1 cellular context compared by ENCODE assay signal in genomic region chr12:116302200-116303075, GRCh38.
TF ChIP-seq lines count a peak whose summit lies in the region.

No MANE protein-coding gene starts in this region.

TF ChIP-seq in HepG2, 621 proteins besides CTCF, POLR2A, EP300 and RAD21 (continued from another document):
- TF ChIP-seq, protein P1, sequence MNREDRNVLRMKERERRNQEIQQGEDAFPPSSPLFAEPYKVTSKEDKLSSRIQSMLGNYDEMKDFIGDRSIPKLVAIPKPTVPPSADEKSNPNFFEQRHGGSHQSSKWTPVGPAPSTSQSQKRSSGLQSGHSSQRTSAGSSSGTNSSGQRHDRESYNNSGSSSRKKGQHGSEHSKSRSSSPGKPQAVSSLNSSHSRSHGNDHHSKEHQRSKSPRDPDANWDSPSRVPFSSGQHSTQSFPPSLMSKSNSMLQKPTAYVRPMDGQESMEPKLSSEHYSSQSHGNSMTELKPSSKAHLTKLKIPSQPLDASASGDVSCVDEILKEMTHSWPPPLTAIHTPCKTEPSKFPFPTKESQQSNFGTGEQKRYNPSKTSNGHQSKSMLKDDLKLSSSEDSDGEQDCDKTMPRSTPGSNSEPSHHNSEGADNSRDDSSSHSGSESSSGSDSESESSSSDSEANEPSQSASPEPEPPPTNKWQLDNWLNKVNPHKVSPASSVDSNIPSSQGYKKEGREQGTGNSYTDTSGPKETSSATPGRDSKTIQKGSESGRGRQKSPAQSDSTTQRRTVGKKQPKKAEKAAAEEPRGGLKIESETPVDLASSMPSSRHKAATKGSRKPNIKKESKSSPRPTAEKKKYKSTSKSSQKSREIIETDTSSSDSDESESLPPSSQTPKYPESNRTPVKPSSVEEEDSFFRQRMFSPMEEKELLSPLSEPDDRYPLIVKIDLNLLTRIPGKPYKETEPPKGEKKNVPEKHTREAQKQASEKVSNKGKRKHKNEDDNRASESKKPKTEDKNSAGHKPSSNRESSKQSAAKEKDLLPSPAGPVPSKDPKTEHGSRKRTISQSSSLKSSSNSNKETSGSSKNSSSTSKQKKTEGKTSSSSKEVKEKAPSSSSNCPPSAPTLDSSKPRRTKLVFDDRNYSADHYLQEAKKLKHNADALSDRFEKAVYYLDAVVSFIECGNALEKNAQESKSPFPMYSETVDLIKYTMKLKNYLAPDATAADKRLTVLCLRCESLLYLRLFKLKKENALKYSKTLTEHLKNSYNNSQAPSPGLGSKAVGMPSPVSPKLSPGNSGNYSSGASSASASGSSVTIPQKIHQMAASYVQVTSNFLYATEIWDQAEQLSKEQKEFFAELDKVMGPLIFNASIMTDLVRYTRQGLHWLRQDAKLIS (CRISPR knock-in tag; IDR thresholded peaks at IDR 0.05): no peak
- no peak for TF ChIP-seq TEF (CRISPR knock-in tag; IDR thresholded peaks at IDR 0.05)
- TF ChIP-seq, protein P2, sequence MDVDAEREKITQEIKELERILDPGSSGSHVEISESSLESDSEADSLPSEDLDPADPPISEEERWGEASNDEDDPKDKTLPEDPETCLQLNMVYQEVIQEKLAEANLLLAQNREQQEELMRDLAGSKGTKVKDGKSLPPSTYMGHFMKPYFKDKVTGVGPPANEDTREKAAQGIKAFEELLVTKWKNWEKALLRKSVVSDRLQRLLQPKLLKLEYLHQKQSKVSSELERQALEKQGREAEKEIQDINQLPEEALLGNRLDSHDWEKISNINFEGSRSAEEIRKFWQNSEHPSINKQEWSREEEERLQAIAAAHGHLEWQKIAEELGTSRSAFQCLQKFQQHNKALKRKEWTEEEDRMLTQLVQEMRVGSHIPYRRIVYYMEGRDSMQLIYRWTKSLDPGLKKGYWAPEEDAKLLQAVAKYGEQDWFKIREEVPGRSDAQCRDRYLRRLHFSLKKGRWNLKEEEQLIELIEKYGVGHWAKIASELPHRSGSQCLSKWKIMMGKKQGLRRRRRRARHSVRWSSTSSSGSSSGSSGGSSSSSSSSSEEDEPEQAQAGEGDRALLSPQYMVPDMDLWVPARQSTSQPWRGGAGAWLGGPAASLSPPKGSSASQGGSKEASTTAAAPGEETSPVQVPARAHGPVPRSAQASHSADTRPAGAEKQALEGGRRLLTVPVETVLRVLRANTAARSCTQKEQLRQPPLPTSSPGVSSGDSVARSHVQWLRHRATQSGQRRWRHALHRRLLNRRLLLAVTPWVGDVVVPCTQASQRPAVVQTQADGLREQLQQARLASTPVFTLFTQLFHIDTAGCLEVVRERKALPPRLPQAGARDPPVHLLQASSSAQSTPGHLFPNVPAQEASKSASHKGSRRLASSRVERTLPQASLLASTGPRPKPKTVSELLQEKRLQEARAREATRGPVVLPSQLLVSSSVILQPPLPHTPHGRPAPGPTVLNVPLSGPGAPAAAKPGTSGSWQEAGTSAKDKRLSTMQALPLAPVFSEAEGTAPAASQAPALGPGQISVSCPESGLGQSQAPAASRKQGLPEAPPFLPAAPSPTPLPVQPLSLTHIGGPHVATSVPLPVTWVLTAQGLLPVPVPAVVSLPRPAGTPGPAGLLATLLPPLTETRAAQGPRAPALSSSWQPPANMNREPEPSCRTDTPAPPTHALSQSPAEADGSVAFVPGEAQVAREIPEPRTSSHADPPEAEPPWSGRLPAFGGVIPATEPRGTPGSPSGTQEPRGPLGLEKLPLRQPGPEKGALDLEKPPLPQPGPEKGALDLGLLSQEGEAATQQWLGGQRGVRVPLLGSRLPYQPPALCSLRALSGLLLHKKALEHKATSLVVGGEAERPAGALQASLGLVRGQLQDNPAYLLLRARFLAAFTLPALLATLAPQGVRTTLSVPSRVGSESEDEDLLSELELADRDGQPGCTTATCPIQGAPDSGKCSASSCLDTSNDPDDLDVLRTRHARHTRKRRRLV (CRISPR knock-in tag; IDR thresholded peaks at IDR 0.05): no peak
- no peak for TF ChIP-seq EHMT2 (IDR thresholded peaks at IDR 0.05; ENCODE audit: borderline replicate concordance, low read depth, low read length)
- TF ChIP-seq GABPB1 (CRISPR knock-in tag; IDR thresholded peaks at IDR 0.05): no peak
- TF ChIP-seq ZBTB42 (CRISPR knock-in tag; IDR thresholded peaks at IDR 0.05): no peak
- no peak for TF ChIP-seq ZNF549 (CRISPR knock-in tag; IDR thresholded peaks at IDR 0.05)
- TF ChIP-seq, protein P3, sequence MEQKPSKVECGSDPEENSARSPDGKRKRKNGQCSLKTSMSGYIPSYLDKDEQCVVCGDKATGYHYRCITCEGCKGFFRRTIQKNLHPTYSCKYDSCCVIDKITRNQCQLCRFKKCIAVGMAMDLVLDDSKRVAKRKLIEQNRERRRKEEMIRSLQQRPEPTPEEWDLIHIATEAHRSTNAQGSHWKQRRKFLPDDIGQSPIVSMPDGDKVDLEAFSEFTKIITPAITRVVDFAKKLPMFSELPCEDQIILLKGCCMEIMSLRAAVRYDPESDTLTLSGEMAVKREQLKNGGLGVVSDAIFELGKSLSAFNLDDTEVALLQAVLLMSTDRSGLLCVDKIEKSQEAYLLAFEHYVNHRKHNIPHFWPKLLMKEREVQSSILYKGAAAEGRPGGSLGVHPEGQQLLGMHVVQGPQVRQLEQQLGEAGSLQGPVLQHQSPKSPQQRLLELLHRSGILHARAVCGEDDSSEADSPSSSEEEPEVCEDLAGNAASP (CRISPR knock-in tag; IDR thresholded peaks at IDR 0.05; ENCODE audit: borderline replicate concordance): no peak
- no peak for TF ChIP-seq ZNF317 (CRISPR knock-in tag; IDR thresholded peaks at IDR 0.05)
- no peak for TF ChIP-seq ZHX1 (CRISPR knock-in tag; IDR thresholded peaks at IDR 0.05; ENCODE audit: low read depth)
- no peak for TF ChIP-seq GATAD1 (CRISPR knock-in tag; IDR thresholded peaks at IDR 0.05)
- TF ChIP-seq MAFF (IDR thresholded peaks at IDR 0.05; ENCODE audit: low read depth, low read length): no peak
- TF ChIP-seq, protein P4, sequence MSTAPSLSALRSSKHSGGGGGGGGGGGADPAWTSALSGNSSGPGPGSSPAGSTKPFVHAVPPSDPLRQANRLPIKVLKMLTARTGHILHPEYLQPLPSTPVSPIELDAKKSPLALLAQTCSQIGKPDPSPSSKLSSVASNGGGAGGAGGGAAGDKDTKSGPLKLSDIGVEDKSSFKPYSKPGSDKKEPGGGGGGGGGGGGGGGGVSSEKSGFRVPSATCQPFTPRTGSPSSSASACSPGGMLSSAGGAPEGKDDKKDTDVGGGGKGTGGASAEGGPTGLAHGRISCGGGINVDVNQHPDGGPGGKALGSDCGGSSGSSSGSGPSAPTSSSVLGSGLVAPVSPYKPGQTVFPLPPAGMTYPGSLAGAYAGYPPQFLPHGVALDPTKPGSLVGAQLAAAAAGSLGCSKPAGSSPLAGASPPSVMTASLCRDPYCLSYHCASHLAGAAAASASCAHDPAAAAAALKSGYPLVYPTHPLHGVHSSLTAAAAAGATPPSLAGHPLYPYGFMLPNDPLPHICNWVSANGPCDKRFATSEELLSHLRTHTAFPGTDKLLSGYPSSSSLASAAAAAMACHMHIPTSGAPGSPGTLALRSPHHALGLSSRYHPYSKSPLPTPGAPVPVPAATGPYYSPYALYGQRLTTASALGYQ (CRISPR knock-in tag; IDR thresholded peaks at IDR 0.05): no peak
TF ChIP-seq in HepG2: peak in this region for 0.
